2 cellular contexts compared by ENCODE assay signal in the genomic region with DNA sequence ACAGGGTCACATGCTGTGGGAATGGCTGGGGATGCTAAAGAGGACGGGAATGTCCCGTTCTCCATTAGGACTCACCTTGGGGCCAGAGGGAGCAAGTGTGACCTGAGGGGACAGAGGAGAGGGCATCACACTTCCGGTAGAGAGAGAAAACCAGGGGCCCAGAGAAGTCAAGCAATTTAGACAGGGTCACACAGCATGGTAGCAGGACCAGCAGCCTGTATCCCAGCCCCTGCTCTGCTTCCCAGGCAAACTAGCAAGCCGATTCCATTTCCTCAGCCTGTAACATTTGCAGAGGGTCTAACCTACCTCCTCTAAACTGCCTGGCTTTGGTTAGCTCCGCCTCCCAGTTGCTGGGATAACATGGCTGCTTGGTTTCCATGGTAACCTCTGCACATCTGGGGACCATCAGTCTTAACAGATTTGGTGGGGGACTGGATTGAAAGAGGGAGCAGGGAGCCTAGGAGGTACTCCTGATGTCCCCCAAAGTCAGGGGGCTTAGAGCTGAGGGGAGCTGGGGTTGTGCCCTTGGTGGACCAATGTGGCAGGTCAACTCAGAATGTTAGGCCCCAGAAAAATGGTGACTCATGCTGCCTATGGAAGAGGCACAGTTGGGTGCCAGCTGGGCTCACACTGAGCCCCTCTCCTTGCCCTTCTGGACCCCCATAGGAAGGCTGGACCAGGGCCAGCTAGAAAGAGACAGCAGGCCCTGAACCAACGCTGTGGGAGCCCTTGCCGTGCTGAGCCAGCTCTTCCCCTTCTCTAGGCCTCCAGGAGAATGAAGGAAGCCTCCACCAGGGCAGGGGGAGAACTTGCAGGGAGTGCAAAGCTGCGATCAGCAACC.
TF ChIP-seq lines count a peak whose summit lies in the region.

No MANE protein-coding gene starts in this region.

TF ChIP-seq in GM23338, 12 proteins besides CTCF, POLR2A, EP300 and RAD21 (continues in another document):
- no peak for TF ChIP-seq POLR2AphosphoS5 (IDR thresholded peaks at IDR 0.05; ENCODE audit: low read depth)
- TF ChIP-seq NANOG (IDR thresholded peaks at IDR 0.05; ENCODE audit: borderline replicate concordance): no peak
- TF ChIP-seq, protein P1, sequence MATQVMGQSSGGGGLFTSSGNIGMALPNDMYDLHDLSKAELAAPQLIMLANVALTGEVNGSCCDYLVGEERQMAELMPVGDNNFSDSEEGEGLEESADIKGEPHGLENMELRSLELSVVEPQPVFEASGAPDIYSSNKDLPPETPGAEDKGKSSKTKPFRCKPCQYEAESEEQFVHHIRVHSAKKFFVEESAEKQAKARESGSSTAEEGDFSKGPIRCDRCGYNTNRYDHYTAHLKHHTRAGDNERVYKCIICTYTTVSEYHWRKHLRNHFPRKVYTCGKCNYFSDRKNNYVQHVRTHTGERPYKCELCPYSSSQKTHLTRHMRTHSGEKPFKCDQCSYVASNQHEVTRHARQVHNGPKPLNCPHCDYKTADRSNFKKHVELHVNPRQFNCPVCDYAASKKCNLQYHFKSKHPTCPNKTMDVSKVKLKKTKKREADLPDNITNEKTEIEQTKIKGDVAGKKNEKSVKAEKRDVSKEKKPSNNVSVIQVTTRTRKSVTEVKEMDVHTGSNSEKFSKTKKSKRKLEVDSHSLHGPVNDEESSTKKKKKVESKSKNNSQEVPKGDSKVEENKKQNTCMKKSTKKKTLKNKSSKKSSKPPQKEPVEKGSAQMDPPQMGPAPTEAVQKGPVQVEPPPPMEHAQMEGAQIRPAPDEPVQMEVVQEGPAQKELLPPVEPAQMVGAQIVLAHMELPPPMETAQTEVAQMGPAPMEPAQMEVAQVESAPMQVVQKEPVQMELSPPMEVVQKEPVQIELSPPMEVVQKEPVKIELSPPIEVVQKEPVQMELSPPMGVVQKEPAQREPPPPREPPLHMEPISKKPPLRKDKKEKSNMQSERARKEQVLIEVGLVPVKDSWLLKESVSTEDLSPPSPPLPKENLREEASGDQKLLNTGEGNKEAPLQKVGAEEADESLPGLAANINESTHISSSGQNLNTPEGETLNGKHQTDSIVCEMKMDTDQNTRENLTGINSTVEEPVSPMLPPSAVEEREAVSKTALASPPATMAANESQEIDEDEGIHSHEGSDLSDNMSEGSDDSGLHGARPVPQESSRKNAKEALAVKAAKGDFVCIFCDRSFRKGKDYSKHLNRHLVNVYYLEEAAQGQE (IDR thresholded peaks at IDR 0.05; ENCODE audit: unreplicated experiment): no peak
- TF ChIP-seq, protein P2, sequence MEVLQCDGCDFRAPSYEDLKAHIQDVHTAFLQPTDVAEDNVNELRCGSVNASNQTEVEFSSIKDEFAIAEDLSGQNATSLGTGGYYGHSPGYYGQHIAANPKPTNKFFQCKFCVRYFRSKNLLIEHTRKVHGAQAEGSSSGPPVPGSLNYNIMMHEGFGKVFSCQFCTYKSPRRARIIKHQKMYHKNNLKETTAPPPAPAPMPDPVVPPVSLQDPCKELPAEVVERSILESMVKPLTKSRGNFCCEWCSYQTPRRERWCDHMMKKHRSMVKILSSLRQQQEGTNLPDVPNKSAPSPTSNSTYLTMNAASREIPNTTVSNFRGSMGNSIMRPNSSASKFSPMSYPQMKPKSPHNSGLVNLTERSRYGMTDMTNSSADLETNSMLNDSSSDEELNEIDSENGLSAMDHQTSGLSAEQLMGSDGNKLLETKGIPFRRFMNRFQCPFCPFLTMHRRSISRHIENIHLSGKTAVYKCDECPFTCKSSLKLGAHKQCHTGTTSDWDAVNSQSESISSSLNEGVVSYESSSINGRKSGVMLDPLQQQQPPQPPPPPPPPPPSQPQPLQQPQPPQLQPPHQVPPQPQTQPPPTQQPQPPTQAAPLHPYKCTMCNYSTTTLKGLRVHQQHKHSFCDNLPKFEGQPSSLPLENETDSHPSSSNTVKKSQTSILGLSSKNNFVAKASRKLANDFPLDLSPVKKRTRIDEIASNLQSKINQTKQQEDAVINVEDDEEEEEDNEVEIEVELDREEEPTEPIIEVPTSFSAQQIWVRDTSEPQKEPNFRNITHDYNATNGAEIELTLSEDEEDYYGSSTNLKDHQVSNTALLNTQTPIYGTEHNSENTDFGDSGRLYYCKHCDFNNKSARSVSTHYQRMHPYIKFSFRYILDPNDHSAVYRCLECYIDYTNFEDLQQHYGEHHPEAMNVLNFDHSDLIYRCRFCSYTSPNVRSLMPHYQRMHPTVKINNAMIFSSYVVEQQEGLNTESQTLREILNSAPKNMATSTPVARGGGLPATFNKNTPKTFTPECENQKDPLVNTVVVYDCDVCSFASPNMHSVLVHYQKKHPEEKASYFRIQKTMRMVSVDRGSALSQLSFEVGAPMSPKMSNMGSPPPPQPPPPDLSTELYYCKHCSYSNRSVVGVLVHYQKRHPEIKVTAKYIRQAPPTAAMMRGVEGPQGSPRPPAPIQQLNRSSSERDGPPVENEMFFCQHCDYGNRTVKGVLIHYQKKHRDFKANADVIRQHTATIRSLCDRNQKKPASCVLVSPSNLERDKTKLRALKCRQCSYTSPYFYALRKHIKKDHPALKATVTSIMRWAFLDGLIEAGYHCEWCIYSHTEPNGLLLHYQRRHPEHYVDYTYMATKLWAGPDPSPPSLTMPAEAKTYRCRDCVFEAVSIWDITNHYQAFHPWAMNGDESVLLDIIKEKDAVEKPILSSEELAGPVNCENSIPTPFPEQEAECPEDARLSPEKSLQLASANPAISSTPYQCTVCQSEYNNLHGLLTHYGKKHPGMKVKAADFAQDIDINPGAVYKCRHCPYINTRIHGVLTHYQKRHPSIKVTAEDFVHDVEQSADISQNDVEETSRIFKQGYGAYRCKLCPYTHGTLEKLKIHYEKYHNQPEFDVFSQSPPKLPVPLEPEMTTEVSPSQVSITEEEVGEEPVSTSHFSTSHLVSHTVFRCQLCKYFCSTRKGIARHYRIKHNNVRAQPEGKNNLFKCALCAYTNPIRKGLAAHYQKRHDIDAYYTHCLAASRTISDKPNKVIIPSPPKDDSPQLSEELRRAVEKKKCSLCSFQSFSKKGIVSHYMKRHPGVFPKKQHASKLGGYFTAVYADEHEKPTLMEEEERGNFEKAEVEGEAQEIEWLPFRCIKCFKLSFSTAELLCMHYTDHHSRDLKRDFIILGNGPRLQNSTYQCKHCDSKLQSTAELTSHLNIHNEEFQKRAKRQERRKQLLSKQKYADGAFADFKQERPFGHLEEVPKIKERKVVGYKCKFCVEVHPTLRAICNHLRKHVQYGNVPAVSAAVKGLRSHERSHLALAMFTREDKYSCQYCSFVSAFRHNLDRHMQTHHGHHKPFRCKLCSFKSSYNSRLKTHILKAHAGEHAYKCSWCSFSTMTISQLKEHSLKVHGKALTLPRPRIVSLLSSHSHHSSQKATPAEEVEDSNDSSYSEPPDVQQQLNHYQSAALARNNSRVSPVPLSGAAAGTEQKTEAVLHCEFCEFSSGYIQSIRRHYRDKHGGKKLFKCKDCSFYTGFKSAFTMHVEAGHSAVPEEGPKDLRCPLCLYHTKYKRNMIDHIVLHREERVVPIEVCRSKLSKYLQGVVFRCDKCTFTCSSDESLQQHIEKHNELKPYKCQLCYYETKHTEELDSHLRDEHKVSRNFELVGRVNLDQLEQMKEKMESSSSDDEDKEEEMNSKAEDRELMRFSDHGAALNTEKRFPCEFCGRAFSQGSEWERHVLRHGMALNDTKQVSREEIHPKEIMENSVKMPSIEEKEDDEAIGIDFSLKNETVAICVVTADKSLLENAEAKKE (CRISPR knock-in tag; IDR thresholded peaks at IDR 0.05): no peak
- TF ChIP-seq ZNF331 (CRISPR knock-in tag; IDR thresholded peaks at IDR 0.05; ENCODE audit: low read depth): no peak
- TF ChIP-seq ETS1 (IDR thresholded peaks at IDR 0.05): no peak
- TF ChIP-seq JUNB (IDR thresholded peaks at IDR 0.05; ENCODE audit: unreplicated experiment): no peak

TF ChIP-seq in H1, 55 proteins besides CTCF, POLR2A, EP300 and RAD21:
- TF ChIP-seq, protein P3, sequence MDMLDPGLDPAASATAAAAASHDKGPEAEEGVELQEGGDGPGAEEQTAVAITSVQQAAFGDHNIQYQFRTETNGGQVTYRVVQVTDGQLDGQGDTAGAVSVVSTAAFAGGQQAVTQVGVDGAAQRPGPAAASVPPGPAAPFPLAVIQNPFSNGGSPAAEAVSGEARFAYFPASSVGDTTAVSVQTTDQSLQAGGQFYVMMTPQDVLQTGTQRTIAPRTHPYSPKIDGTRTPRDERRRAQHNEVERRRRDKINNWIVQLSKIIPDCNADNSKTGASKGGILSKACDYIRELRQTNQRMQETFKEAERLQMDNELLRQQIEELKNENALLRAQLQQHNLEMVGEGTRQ (IDR thresholded peaks at IDR 0.05; ENCODE audit: low read length): no peak
- TF ChIP-seq BACH1 (IDR thresholded peaks at IDR 0.05; ENCODE audit: low read length) (no peak), YY1 (IDR thresholded peaks at IDR 0.05; ENCODE audit: low read depth, low read length) (peak; percentile 11; the same call in 1 of the 2 replicates)
